Comparison of ENCODE assay signal across 9 cellular contexts in the genomic region with DNA sequence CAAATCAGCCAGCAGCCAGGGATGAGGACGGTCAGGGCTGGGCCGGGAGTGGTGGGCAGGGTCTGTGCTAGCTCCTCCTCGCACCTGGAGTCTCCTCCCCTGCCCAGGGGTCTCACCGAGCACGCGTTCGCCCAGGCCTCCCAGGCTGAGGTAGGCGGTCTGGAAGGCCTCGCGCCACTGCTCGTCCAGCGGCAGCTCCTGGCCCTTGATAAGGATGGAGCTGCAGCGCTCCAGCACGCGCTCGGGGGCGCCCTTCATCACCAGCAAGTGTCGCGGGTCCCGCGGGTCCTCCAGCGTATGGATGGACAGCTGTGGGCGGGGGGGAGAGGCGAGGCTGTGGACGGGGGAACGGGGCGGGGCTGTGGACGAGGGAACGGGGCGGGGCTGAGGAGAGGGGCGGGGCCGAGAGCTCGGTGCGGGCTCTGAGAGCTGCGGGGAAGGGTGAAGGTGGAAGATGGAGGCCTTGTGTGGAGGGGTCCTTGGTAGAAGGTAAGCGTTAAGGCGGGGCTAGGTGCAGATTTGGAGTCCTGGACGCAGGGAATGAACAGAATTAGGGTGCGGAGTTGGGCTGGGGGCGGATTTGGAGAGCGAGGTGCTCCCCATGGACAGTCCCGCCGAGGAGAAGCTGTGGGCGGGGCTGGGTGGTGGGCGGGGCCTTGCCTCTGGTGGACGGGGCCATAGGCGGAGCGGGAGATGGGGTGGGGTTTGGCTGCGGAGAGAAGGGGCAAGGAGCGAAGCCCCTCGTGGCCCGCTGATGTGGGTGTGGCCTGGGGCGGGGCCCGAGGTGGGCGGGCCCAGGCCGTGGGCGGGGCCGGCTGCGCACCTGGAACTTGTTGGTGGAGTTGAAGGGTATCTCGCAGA. TPM values are rescaled to one million over a fixed set of nuclear protein-coding genes. Genes with fewer than 3 reads are reported as not detected.
DNase-seq lines count a peak whose midpoint lies in the region; ATAC-seq and TF ChIP-seq lines count a peak whose summit lies in the region.
"Had no signal": no experiment of that assay in that cellular context is flagged by ENCODE, and none has a peak within 500 bp of the region (broad histone marks: within the 10 kb centered on the region; RNA-seq: fewer than 3 reads in every experiment).

No MANE protein-coding gene starts in this region.

- POLR2A ChIA-PET in Caco-2 (lab: Charles Lee), result no interaction called here
- POLR2A ChIA-PET in PC-9 (lab: Charles Lee; ENCODE audit: unreplicated experiment), result no interaction called here

- H3K27ac ChIP-seq in upper lobe of right lung (no peak overlapping the region), PC-9 (no peak overlapping the region)

- H3F3A ChIP-seq in PC-9 (ENCODE audit: insufficient read depth, low read depth), result no peaks in the 10 kb centered on the region; the same call in 1 of the 2 replicates

- no peaks in the 10 kb centered on the region for H4K20me1 ChIP-seq in PC-9 (ENCODE audit: insufficient read depth)

- DNase-seq in Caco-2 (peak; percentile 41 to 65), NCI-H1930 (lab: John Stamatoyannopoulos, UW) (peak; percentile 93), activated T-cell treated with anti-CD3 and anti-CD28 coated beads for 48 hours (ENCODE audit: low read depth) (peak; percentile 56), fibroblast of mammary gland (ENCODE audit: low read depth) (peak; percentile 41), omental fat pad (ENCODE audit: low spot score) (peak; percentile 49), upper lobe of right lung (peak; percentile 84), NCI-H510A (lab: John Stamatoyannopoulos, UW) (no peak), PC-9 (no peak)

- H3K9me2 ChIP-seq in PC-9 (ENCODE audit: insufficient read depth), result no peaks in the 10 kb centered on the region

- H3K36me3 ChIP-seq in Caco-2 (ENCODE audit: control insufficient read depth, insufficient read depth, low read length) (no peaks in the 10 kb centered on the region), upper lobe of right lung (no peaks in the 10 kb centered on the region), PC-9 (ENCODE audit: low read depth) (no peaks in the 10 kb centered on the region)

- BruUV-seq in Caco-2 (replicated peaks; lab: Mats Ljungman, UMichigan), result no TSS peak
- no TSS peak for BruUV-seq in PC-9 (replicated peaks; lab: Mats Ljungman, UMichigan)

- H3K27ac Mint-ChIP-seq in Caco-2 (ENCODE audit: unreplicated experiment), result no peak overlapping the region

- H3K9me3 ChIP-seq in Caco-2 (0 out of 2 replicates have a peak, but pooled peaks cover 3% of the 10 kb centered on the region), upper lobe of right lung (no peaks in the 10 kb centered on the region), PC-9 (ENCODE audit: insufficient read depth, low read depth) (no peaks in the 10 kb centered on the region)

- 0 out of 2 replicates have a peak, but pooled peaks cover 5% of the 10 kb centered on the region for H3K4me1 ChIP-seq in Caco-2
- peaks cover 6% of the 10 kb centered on the region for H3K4me1 ChIP-seq in upper lobe of right lung
- H3K4me1 ChIP-seq in PC-9 (replicated peaks; ENCODE audit: insufficient read depth), result no peaks in the 10 kb centered on the region

- H3K79me2 ChIP-seq in PC-9 (ENCODE audit: low read depth), result no peaks in the 10 kb centered on the region

- H3K4me3 ChIP-seq in Caco-2 (ENCODE audit: low read depth, low read length) (no peak overlapping the region), fibroblast of mammary gland (ENCODE audit: control insufficient read depth, low read depth, low read length) (peak overlapping the region; percentile 23), upper lobe of right lung (peak overlapping the region; percentile 31), PC-9 (no peak overlapping the region)

- no peaks in the 10 kb centered on the region for H3K9me3 Mint-ChIP-seq in Caco-2 (ENCODE audit: unreplicated experiment)

- CTCF ChIA-PET in Caco-2 (lab: Charles Lee), result interaction anchor here (0.5 to 0.6 kb wide), 2 partner anchors 40 to 413 kb away, joined by 3 to 6 read pairs; no protein-coding TSS in a partner anchor
- CTCF ChIA-PET in PC-9 (lab: Charles Lee), result interaction anchor here (0.6 kb wide), 2 partner anchors 86 to 115 kb away, joined by 3 read pairs; no protein-coding TSS in a partner anchor

- peaks cover 5% of the 10 kb centered on the region for H3K36me3 Mint-ChIP-seq in Caco-2 (ENCODE audit: insufficient read depth, unreplicated experiment)

- no peak overlapping the region for H3K4me2 ChIP-seq in PC-9

- TF ChIP-seq CTCF in Caco-2 (IDR thresholded peaks at IDR 0.05; ENCODE audit: insufficient read depth in 1 of 2, low read depth in 1 of 2, low read length in 1 of 2, severe bottlenecking in 1 of 2, unreplicated experiment in 1 of 2), result no peak
- no peak for TF ChIP-seq CTCF in fibroblast of mammary gland (conservative IDR thresholded peaks at IDR 0.05; ENCODE audit: control insufficient read depth, insufficient read depth, low read depth, low read length)
- TF ChIP-seq CTCF in omental fat pad (IDR thresholded peaks at IDR 0.05), result no peak
- TF ChIP-seq CTCF in upper lobe of right lung (IDR thresholded peaks at IDR 0.05), result no peak
- TF ChIP-seq CTCF in PC-9 (conservative IDR thresholded peaks at IDR 0.05), result no peak

- ATAC-seq in omental fat pad (ENCODE audit: low FRiP score) (peak; percentile 74), upper lobe of right lung (peak; percentile 69)

- no peak overlapping the region for H2AFZ ChIP-seq in PC-9

- H3K27me3 Mint-ChIP-seq in Caco-2 (ENCODE audit: insufficient read depth, unreplicated experiment), result peaks cover 28% of the 10 kb centered on the region

- no peaks in the 10 kb centered on the region for H3K4me1 Mint-ChIP-seq in Caco-2 (ENCODE audit: low read depth, unreplicated experiment)

- H3K4me3 Mint-ChIP-seq in Caco-2 (ENCODE audit: unreplicated experiment), result peak overlapping the region; percentile 39

- intact Hi-C loops in Caco-2 (cut with micrococcal nuclease; ENCODE audit: unreplicated experiment), result no loop called here
- intact Hi-C loops in upper lobe of right lung (cut with DNase I), result no loop called here
- intact Hi-C loops in PC-9 (cut with micrococcal nuclease; ENCODE audit: unreplicated experiment), result no loop called here

- H3K27me3 ChIP-seq in Caco-2 (replicated peaks; ENCODE audit: control insufficient read depth, insufficient read depth, low read length) (no peaks in the 10 kb centered on the region), upper lobe of right lung (peaks cover 21% of the 10 kb centered on the region), PC-9 (ENCODE audit: insufficient read depth, low read depth) (peaks cover 28% of the 10 kb centered on the region)

RNA-seq across cellular contexts. Expression of a gene that starts 5.7 kb away (rescaled TPM):
- total RNA-seq in Caco-2 (2022) (not detected in 2 replicates), omental fat pad (not detected), upper lobe of right lung (not detected), PC-9 (2021) (not detected in 2 replicates)
- total RNA-seq: myocyte had no signal

RNA-seq across cellular contexts. Expression of a gene that starts 12.3 kb away (rescaled TPM):
- total RNA-seq in Caco-2 (2022), result 126 and 140 TPM in 2 replicates
- 100 to 1,000 TPM in 1 of 4 donors, 10 to 100 TPM in 3; 67.1 to 114 (median 74.5) TPM for total RNA-seq in omental fat pad
- total RNA-seq in upper lobe of right lung, result 77.7 TPM
- total RNA-seq in PC-9 (2021), result 82.6 and 95.9 TPM in 2 replicates

RNA-seq across cellular contexts. Expression of a gene that starts 24.5 kb away (rescaled TPM):
- total RNA-seq in Caco-2 (2022) (not detected in 2 replicates), omental fat pad (not detected), upper lobe of right lung (not detected), PC-9 (2021) (not detected in 2 replicates)
- total RNA-seq: myocyte had no signal

RNA-seq across cellular contexts. Expression of a gene that starts 28.2 kb away (rescaled TPM):
- total RNA-seq in Caco-2 (2022) (not detected in 2 replicates), omental fat pad (not detected), upper lobe of right lung (not detected), PC-9 (2021) (not detected in 2 replicates)
- total RNA-seq: myocyte had no signal

RNA-seq across cellular contexts. Expression of a gene that starts 29.7 kb away (rescaled TPM):
- total RNA-seq in Caco-2 (2022), result not detected in 2 replicates
- under 1 TPM in 1 of 4 donors, not detected in 3; 0.93 TPM for total RNA-seq in omental fat pad
- total RNA-seq in upper lobe of right lung, result not detected
- 0.76 and 0.88 TPM in 2 replicates for total RNA-seq in PC-9 (2021)
- total RNA-seq: myocyte had no signal

Comparison
In these comparisons a context has a peak if more than half of its experiments do, and no peak if none do; other contexts are left out.
1. DNase-seq: peak in Caco-2 (2 of 2), NCI-H1930 (2 of 2), activated T-cell treated with anti-CD3 and anti-CD28 coated beads for 48 hours (single experiment), fibroblast of mammary gland (single experiment), omental fat pad (single experiment) and upper lobe of right lung (single experiment); none in NCI-H510A (single experiment) and PC-9 (0 of 2).
2. H3K4me3 ChIP-seq: peak in fibroblast of mammary gland (single experiment) and upper lobe of right lung (single experiment); none in Caco-2 (single experiment) and PC-9 (single experiment).